In genomic region chr11:32888805-32889204, GRCh38 we compare ENCODE assay signal across 1 cellular context.
TF ChIP-seq lines count a peak whose summit lies in the region.

No MANE protein-coding gene starts in this region.

TF ChIP-seq in WTC11, 78 proteins besides CTCF, POLR2A, EP300 and RAD21 (continued from another document):
- TF ChIP-seq JAZF1 (CRISPR knock-in tag; IDR thresholded peaks at IDR 0.05) = no peak
- no peak for TF ChIP-seq TCF7 (CRISPR knock-in tag; IDR thresholded peaks at IDR 0.05; ENCODE audit: low read depth)
- TF ChIP-seq ATF1 (CRISPR knock-in tag; IDR thresholded peaks at IDR 0.05) = no peak
- TF ChIP-seq ARID4B (CRISPR knock-in tag; IDR thresholded peaks at IDR 0.05; ENCODE audit: borderline replicate concordance) = no peak
